Comparison of ENCODE assay signal across 21 cellular contexts in genomic region chr1:234474375-234474774, GRCh38. TPM values are rescaled to one million over a fixed set of nuclear protein-coding genes. Genes with fewer than 3 reads are reported as not detected.
DNase-seq lines count a peak whose midpoint lies in the region; ATAC-seq lines count a peak whose summit lies in the region.
"Had no signal": no experiment of that assay in that cellular context is flagged by ENCODE, and none has a peak within 500 bp of the region (broad histone marks: within the 10 kb centered on the region; RNA-seq: fewer than 3 reads in every experiment).

No MANE protein-coding gene starts in this region.

- peak overlapping the region in 6 of 11 experiments; percentile 28 to 63 (median 52); a peak in 8 of 22 replicates for H3K27ac ChIP-seq in BLaER1 treated with 17β-estradiol and CSF1 and Interleukin-3, amounts not matched to agents 10 nM and 100 nM
- H3K27ac ChIP-seq: body of pancreas, coronary artery, ovary, right atrium auricular region, upper lobe of right lung had no signal

- H3K27me3 ChIP-seq in BLaER1 treated with 17β-estradiol and CSF1 and Interleukin-3, amounts not matched to agents 10 nM and 100 nM: no peaks in the 10 kb centered on the region
- H3K27me3 ChIP-seq: body of pancreas, ovary, right atrium auricular region, upper lobe of right lung had no signal

- H3K9ac ChIP-seq in BLaER1 treated with 17β-estradiol and CSF1 and Interleukin-3, amounts not matched to agents 10 nM and 100 nM: no peak overlapping the region; a peak in 1 of 22 replicates

- no peak overlapping the region for H3K4me3 Mint-ChIP-seq in T-helper 2 cell treated with Interferon-gamma antibody and Interleukin-4, amounts not matched to agents 5 μg/mL and 100 μg/mL, for 36 hours
- H3K4me3 Mint-ChIP-seq in activated T-helper 1 cell treated with anti-CD3 and anti-CD28 coated beads, Interleukin-12 subunit alpha, Interleukin-12 subunit beta, Interleukin-2, Interleukin-4 antibody, amounts not matched to agents 30 ng/mL and 10 ng/mL and 1 ng/mL, durations not matched to agents 14 hours and 24 hours and 36 hours: peak overlapping the region; percentile 11
- H3K4me3 Mint-ChIP-seq: activated CD4-positive, alpha-beta memory T cell treated with anti-CD3 and anti-CD28 coated beads, Interleukin-2, amount 10 ng/mL, durations not matched to agents 7 days and 5 days; activated naive CD4-positive, alpha-beta T cell treated with anti-CD3 and anti-CD28 coated beads, Interleukin-2, amount 50 U/mL, for 24 hours had no signal

- peaks cover 0 to 30% (median 20%) of the 10 kb centered on the region in 11 experiments; a peak in 13 of 22 replicates for H3K36me3 ChIP-seq in BLaER1 treated with 17β-estradiol and CSF1 and Interleukin-3, amounts not matched to agents 10 nM and 100 nM
- H3K36me3 ChIP-seq: ovary, right atrium auricular region, upper lobe of right lung had no signal

- H3K27ac Mint-ChIP-seq in T-helper 2 cell treated with Interferon-gamma antibody and Interleukin-4, amounts not matched to agents 5 μg/mL and 100 μg/mL, for 36 hours: peak overlapping the region; percentile 9
- peak overlapping the region; percentile 28 for H3K27ac Mint-ChIP-seq in activated T-helper 1 cell treated with anti-CD3 and anti-CD28 coated beads, Interleukin-12 subunit alpha, Interleukin-12 subunit beta, Interleukin-2, Interleukin-4 antibody, amounts not matched to agents 30 ng/mL and 10 ng/mL and 1 ng/mL, durations not matched to agents 14 hours and 24 hours and 36 hours
- H3K27ac Mint-ChIP-seq: activated CD4-positive, alpha-beta memory T cell treated with anti-CD3 and anti-CD28 coated beads, Interleukin-2, amount 10 ng/mL, durations not matched to agents 7 days and 5 days; activated naive CD4-positive, alpha-beta T cell treated with anti-CD3 and anti-CD28 coated beads, Interleukin-2, amount 50 U/mL, for 24 hours had no signal

- intact Hi-C loops in activated T-helper 1 cell treated with anti-CD3 and anti-CD28 coated beads, Interleukin-12 subunit alpha, Interleukin-12 subunit beta, Interleukin-2, Interleukin-4 antibody, amounts not matched to agents 30 ng/mL and 10 ng/mL and 1 ng/mL, durations not matched to agents 14 hours and 24 hours and 36 hours (cut with micrococcal nuclease): no loop called here

- H4K20me1 ChIP-seq in BLaER1 treated with 17β-estradiol and CSF1 and Interleukin-3, amounts not matched to agents 10 nM and 100 nM: peaks cover 0 to 19% (median 0%) of the 10 kb centered on the region in 11 experiments; a peak in 6 of 22 replicates

- peak overlapping the region; percentile 74 to 98 (median 93); a peak in 21 of 22 replicates for H3K4me2 ChIP-seq in BLaER1 treated with 17β-estradiol and CSF1 and Interleukin-3, amounts not matched to agents 10 nM and 100 nM

- H3K4me3 ChIP-seq in BLaER1 treated with 17β-estradiol and CSF1 and Interleukin-3, amounts not matched to agents 10 nM and 100 nM: 0 out of 20 replicates have a peak overlapping the region, but pooled peaks of 1 of the 10 experiments have one; percentile 81
- H3K4me3 ChIP-seq: body of pancreas, coronary artery, ovary, right atrium auricular region, upper lobe of right lung had no signal

- H3K36me3 Mint-ChIP-seq in T-helper 2 cell treated with Interferon-gamma antibody and Interleukin-4, amounts not matched to agents 5 μg/mL and 100 μg/mL, for 36 hours (ENCODE audit: low read depth): peaks cover 10% of the 10 kb centered on the region
- H3K36me3 Mint-ChIP-seq in activated T-helper 1 cell treated with anti-CD3 and anti-CD28 coated beads, Interleukin-12 subunit alpha, Interleukin-12 subunit beta, Interleukin-2, Interleukin-4 antibody, amounts not matched to agents 30 ng/mL and 10 ng/mL and 1 ng/mL, durations not matched to agents 14 hours and 24 hours and 36 hours (ENCODE audit: low read depth): peaks cover 17% of the 10 kb centered on the region

- H3K4me1 ChIP-seq in BLaER1 treated with 17β-estradiol and CSF1 and Interleukin-3, amounts not matched to agents 10 nM and 100 nM: peaks cover 57 to 64% (median 59%) of the 10 kb centered on the region in 10 experiments

- no peaks in the 10 kb centered on the region for H3K9me3 Mint-ChIP-seq in T-helper 2 cell treated with Interferon-gamma antibody and Interleukin-4, amounts not matched to agents 5 μg/mL and 100 μg/mL, for 36 hours
- H3K9me3 Mint-ChIP-seq in activated T-helper 1 cell treated with anti-CD3 and anti-CD28 coated beads, Interleukin-12 subunit alpha, Interleukin-12 subunit beta, Interleukin-2, Interleukin-4 antibody, amounts not matched to agents 30 ng/mL and 10 ng/mL and 1 ng/mL, durations not matched to agents 14 hours and 24 hours and 36 hours: no peaks in the 10 kb centered on the region
- H3K9me3 Mint-ChIP-seq: activated CD4-positive, alpha-beta memory T cell treated with anti-CD3 and anti-CD28 coated beads, Interleukin-2, amount 10 ng/mL, durations not matched to agents 7 days and 5 days; activated naive CD4-positive, alpha-beta T cell treated with anti-CD3 and anti-CD28 coated beads, Interleukin-2, amount 50 U/mL, for 24 hours had no signal

- peaks cover 42% of the 10 kb centered on the region for H3K4me1 Mint-ChIP-seq in T-helper 2 cell treated with Interferon-gamma antibody and Interleukin-4, amounts not matched to agents 5 μg/mL and 100 μg/mL, for 36 hours (ENCODE audit: low read depth)
- H3K4me1 Mint-ChIP-seq in activated T-helper 1 cell treated with anti-CD3 and anti-CD28 coated beads, Interleukin-12 subunit alpha, Interleukin-12 subunit beta, Interleukin-2, Interleukin-4 antibody, amounts not matched to agents 30 ng/mL and 10 ng/mL and 1 ng/mL, durations not matched to agents 14 hours and 24 hours and 36 hours (ENCODE audit: low read depth): peaks cover 49% of the 10 kb centered on the region

- ATAC-seq in GM21717 (IDR thresholded peaks at IDR 0.05; ENCODE audit: unreplicated experiment): no peak
- ATAC-seq: body of pancreas, left colon, upper lobe of right lung had no signal

- no peak for DNase-seq in T-helper 2 cell treated with Interferon-gamma antibody and Interleukin-4, amounts not matched to agents 5 μg/mL and 100 μg/mL, for 36 hours (ENCODE audit: low spot score)
- no peak for DNase-seq in T-helper 2 cell
- DNase-seq in activated T-helper 1 cell treated with anti-CD3 and anti-CD28 coated beads, Interleukin-12 subunit alpha, Interleukin-12 subunit beta, Interleukin-2, Interleukin-4 antibody, amounts not matched to agents 30 ng/mL and 10 ng/mL and 1 ng/mL, durations not matched to agents 14 hours and 24 hours and 36 hours (ENCODE audit: low spot score): no peak
- peak; percentile 40 for DNase-seq in fibroblast of peridontal ligament (ENCODE audit: extremely low read depth)
- DNase-seq in DMS53 treated with DMSO at 0.1 percent for 48 hours (lab: John Stamatoyannopoulos, UW; ENCODE audit: unreplicated experiment): no peak
- no peak for DNase-seq in T1000 (lab: John Stamatoyannopoulos, UW)
- DNase-seq: activated CD4-positive, alpha-beta memory T cell treated with anti-CD3 and anti-CD28 coated beads, Interleukin-2, amount 10 ng/mL, durations not matched to agents 7 days and 5 days; body of pancreas; left colon; naive B cell; NCI-H1417 treated with DMSO at 0.1 percent for 48 hours; NCI-H2171 treated with DMSO at 0.1 percent for 48 hours; NCI-H526; ovary; stimulated activated CD4-positive, alpha-beta T cell treated with anti-CD3 and anti-CD28 coated beads, Interleukin-12 subunit alpha, Interleukin-12 subunit beta, amount 100 ng/mL, for 4 hours; upper lobe of right lung had no signal

- no peaks in the 10 kb centered on the region for H3K27me3 Mint-ChIP-seq in T-helper 2 cell treated with Interferon-gamma antibody and Interleukin-4, amounts not matched to agents 5 μg/mL and 100 μg/mL, for 36 hours (ENCODE audit: low read depth)
- no peaks in the 10 kb centered on the region for H3K27me3 Mint-ChIP-seq in activated T-helper 1 cell treated with anti-CD3 and anti-CD28 coated beads, Interleukin-12 subunit alpha, Interleukin-12 subunit beta, Interleukin-2, Interleukin-4 antibody, amounts not matched to agents 30 ng/mL and 10 ng/mL and 1 ng/mL, durations not matched to agents 14 hours and 24 hours and 36 hours (ENCODE audit: insufficient read depth)
- H3K27me3 Mint-ChIP-seq: activated CD4-positive, alpha-beta memory T cell treated with anti-CD3 and anti-CD28 coated beads, Interleukin-2, amount 10 ng/mL, durations not matched to agents 7 days and 5 days; activated naive CD4-positive, alpha-beta T cell treated with anti-CD3 and anti-CD28 coated beads, Interleukin-2, amount 50 U/mL, for 24 hours; naive B cell had no signal

- H3K9me3 ChIP-seq in BLaER1 treated with 17β-estradiol and CSF1 and Interleukin-3, amounts not matched to agents 10 nM and 100 nM (replicated peaks in 1 of 11): no peaks in the 10 kb centered on the region
- H3K9me3 ChIP-seq: body of pancreas, ovary, right atrium auricular region, upper lobe of right lung had no signal

RNA-seq across cellular contexts. Expression of gene TARBP1, which starts 4.6 kb away (rescaled TPM):
- total RNA-seq in activated T-helper 1 cell treated with anti-CD3 and anti-CD28 coated beads, Interleukin-12 subunit alpha, Interleukin-12 subunit beta, Interleukin-2, Interleukin-4 antibody, amounts not matched to agents 30 ng/mL and 10 ng/mL and 1 ng/mL, durations not matched to agents 14 hours and 24 hours and 36 hours: 71.7 and 78.9 TPM in 2 replicates
